1 cellular context compared by ENCODE assay signal in the genomic region with DNA sequence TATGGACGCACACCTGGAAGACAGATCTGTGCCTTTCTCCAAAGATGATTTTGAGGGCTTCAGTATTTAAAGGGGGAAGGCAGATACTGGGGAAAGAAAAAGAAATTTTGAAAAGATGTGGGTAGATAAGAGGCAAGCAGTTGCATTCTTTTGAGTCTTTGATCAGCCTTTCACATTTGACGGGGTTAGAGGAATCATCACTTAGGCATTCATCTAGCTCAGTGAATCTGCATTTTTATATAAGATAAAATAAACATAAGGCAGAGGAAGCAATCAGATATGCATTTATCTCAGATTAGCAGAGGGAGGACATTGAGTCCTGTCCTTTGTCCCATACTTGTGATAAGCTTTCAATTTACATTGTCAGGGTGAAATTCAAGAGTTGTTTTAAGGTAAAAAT.
A peak's percentile ranks its signal among the peaks of the same experiment; 100 is the strongest.
TF ChIP-seq lines count a peak whose summit lies in the region.

No MANE protein-coding gene starts in this region.

TF ChIP-seq in SK-N-SH, 30 proteins besides CTCF, POLR2A, EP300 and RAD21 (continued from another document):
- TF ChIP-seq, protein P1, sequence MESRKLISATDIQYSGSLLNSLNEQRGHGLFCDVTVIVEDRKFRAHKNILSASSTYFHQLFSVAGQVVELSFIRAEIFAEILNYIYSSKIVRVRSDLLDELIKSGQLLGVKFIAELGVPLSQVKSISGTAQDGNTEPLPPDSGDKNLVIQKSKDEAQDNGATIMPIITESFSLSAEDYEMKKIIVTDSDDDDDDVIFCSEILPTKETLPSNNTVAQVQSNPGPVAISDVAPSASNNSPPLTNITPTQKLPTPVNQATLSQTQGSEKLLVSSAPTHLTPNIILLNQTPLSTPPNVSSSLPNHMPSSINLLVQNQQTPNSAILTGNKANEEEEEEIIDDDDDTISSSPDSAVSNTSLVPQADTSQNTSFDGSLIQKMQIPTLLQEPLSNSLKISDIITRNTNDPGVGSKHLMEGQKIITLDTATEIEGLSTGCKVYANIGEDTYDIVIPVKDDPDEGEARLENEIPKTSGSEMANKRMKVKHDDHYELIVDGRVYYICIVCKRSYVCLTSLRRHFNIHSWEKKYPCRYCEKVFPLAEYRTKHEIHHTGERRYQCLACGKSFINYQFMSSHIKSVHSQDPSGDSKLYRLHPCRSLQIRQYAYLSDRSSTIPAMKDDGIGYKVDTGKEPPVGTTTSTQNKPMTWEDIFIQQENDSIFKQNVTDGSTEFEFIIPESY (IDR thresholded peaks at IDR 0.05; ENCODE audit: borderline replicate concordance, low read depth) = no peak
- TF ChIP-seq PBX3 (IDR thresholded peaks at IDR 0.05) (no peak), NFIC (IDR thresholded peaks at IDR 0.05; ENCODE audit: borderline replicate concordance) (no peak), FOXJ3 (CRISPR knock-in tag; IDR thresholded peaks at IDR 0.05) (no peak), RCOR1 (IDR thresholded peaks at IDR 0.05; ENCODE audit: low read length) (no peak), TEAD4 (IDR thresholded peaks at IDR 0.05; ENCODE audit: borderline replicate concordance, insufficient read depth) (0 out of 2 replicates have a peak, but pooled peaks have one; percentile 22), FOXM1 (IDR thresholded peaks at IDR 0.05; ENCODE audit: low read depth) (no peak), RXRA (IDR thresholded peaks at IDR 0.05; ENCODE audit: borderline replicate concordance, low read depth) (no peak), JUND (IDR thresholded peaks at IDR 0.05) (0 out of 2 replicates have a peak, but pooled peaks have one; percentile 24), FOSL2 (IDR thresholded peaks at IDR 0.05; ENCODE audit: borderline replicate concordance, low read depth) (peak; percentile 31; the same call in 1 of the 2 replicates), USF2 (IDR thresholded peaks at IDR 0.05; ENCODE audit: borderline replicate concordance, low read depth, low read length) (no peak), SMC3 (IDR thresholded peaks at IDR 0.05; ENCODE audit: low read depth, low read length) (no peak), IRF3 (IDR thresholded peaks at IDR 0.05; ENCODE audit: low read depth, low read length) (no peak), MEF2A (IDR thresholded peaks at IDR 0.05; ENCODE audit: borderline replicate concordance, low read depth) (no peak), YY1 (IDR thresholded peaks at IDR 0.05; ENCODE audit: low read depth) (no peak), GATA2 (CRISPR knock-in tag; IDR thresholded peaks at IDR 0.05) (no peak), USF1 (IDR thresholded peaks at IDR 0.05; ENCODE audit: borderline replicate concordance, low read depth) (no peak), CHD2 (IDR thresholded peaks at IDR 0.05; ENCODE audit: low read length, partially characterized antibody) (no peak), MXI1 (IDR thresholded peaks at IDR 0.05; ENCODE audit: low read depth, low read length) (no peak), SIN3A (IDR thresholded peaks at IDR 0.05; ENCODE audit: borderline replicate concordance, low read depth, low read length) (no peak), TCF12 (IDR thresholded peaks at IDR 0.05) (no peak), ELF1 (IDR thresholded peaks at IDR 0.05) (no peak)
- TF ChIP-seq, protein P2, sequence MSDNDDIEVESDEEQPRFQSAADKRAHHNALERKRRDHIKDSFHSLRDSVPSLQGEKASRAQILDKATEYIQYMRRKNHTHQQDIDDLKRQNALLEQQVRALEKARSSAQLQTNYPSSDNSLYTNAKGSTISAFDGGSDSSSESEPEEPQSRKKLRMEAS (IDR thresholded peaks at IDR 0.05; ENCODE audit: low read depth) = no peak
TF ChIP-seq in SK-N-SH: peak in this region for 3.
